Comparison of ENCODE assay signal across 8 cellular contexts in genomic region chr11:122853971-122854446, GRCh38. TPM values are rescaled to one million over a fixed set of nuclear protein-coding genes. Genes with fewer than 3 reads are reported as not detected.
A peak's percentile ranks its signal among the peaks of the same experiment; 100 is the strongest.
DNase-seq lines count a peak whose midpoint lies in the region; ATAC-seq and TF ChIP-seq lines count a peak whose summit lies in the region.

No MANE protein-coding gene starts in this region.

- intact Hi-C loops in heart right ventricle (cut with DNase I): loop anchor here (1.0 to 10.0 kb wide), 12 partner anchors 42 to 273 kb away; no protein-coding TSS in a partner anchor
- intact Hi-C loops in right cardiac atrium (cut with DNase I): loop anchor here in 3 of 4 donors (2.0 to 10.0 kb wide), 4 partner anchors 57 to 227 kb away; no protein-coding TSS in a partner anchor
- intact Hi-C loops in body of pancreas (cut with DNase I): loop anchor here (10.0 kb wide), 1 partner anchor 59 kb away; no protein-coding TSS in a partner anchor
- intact Hi-C loops in stomach (cut with DNase I; ENCODE audit: low total_unique reads): loop anchor here (5.0 to 10.0 kb wide), 2 partner anchors 69 to 222 kb away; no protein-coding TSS in a partner anchor

- H3K36me3 ChIP-seq in heart right ventricle (no peaks in the 10 kb centered on the region), body of pancreas (replicated peaks in 1 of 2; ENCODE audit: insufficient read depth in 1 of 2, low read depth in 2 of 2) (no peaks in the 10 kb centered on the region), stomach (no peaks in the 10 kb centered on the region)

- TF ChIP-seq CTCF in heart right ventricle (IDR thresholded peaks at IDR 0.05): peak; percentile 71 to 83 (median 82)
- peak; percentile 45 to 81 (median 74) for TF ChIP-seq CTCF in body of pancreas (IDR thresholded peaks at IDR 0.05)
- peak in 5 of 7 experiments; percentile 37 to 71 (median 62) for TF ChIP-seq CTCF in stomach (IDR thresholded peaks at IDR 0.05)

- peak in 5 of 8 donors; percentile 16 to 75 (median 46) for ATAC-seq in heart right ventricle
- ATAC-seq in right cardiac atrium: no peak
- ATAC-seq in body of pancreas: peak; percentile 59
- ATAC-seq in GM21786 (IDR thresholded peaks at IDR 0.05; ENCODE audit: unreplicated experiment): no peak

- H3K4me1 ChIP-seq in heart right ventricle (peaks cover 0 to 33% (median 0%) of the 10 kb centered on the region in 9 donors), right cardiac atrium (ENCODE audit: control insufficient read depth, insufficient read depth, low read length) (no peaks in the 10 kb centered on the region), body of pancreas (no peaks in the 10 kb centered on the region), stomach (peaks cover 0 to 7% (median 0%) of the 10 kb centered on the region in 4 donors)

- WGBS in heart right ventricle, 2 donors: 32 to 35% methylated on average over 3 of the region's 3 CpGs
- 36% methylated on average over 3 of the region's 3 CpGs for WGBS in right cardiac atrium
- WGBS in body of pancreas, 2 donors: 33 to 35% methylated on average over 3 of the region's 3 CpGs
- WGBS in stomach, 5 donors: 32 to 35% (median 34%) methylated on average over 3 of the region's 3 CpGs

- TF ChIP-seq POLR2A in body of pancreas (IDR thresholded peaks at IDR 0.05) (no peak), stomach (IDR thresholded peaks at IDR 0.05) (no peak)

- no peak for TF ChIP-seq EP300 in stomach (IDR thresholded peaks at IDR 0.05)

- H3K9me3 ChIP-seq in heart right ventricle (no peaks in the 10 kb centered on the region), right cardiac atrium (ENCODE audit: control insufficient read depth, low read length) (no peaks in the 10 kb centered on the region), body of pancreas (no peaks in the 10 kb centered on the region), stomach (no peaks in the 10 kb centered on the region)

- H3K4me3 ChIP-seq in heart right ventricle (no peak overlapping the region), right cardiac atrium (ENCODE audit: low read length) (no peak overlapping the region), body of pancreas (no peak overlapping the region), stomach (no peak overlapping the region)

- no peak overlapping the region for H3K27ac ChIP-seq in heart right ventricle
- H3K27ac ChIP-seq in right cardiac atrium (ENCODE audit: low read length): no peak overlapping the region
- H3K27ac ChIP-seq in body of pancreas: no peak overlapping the region
- H3K27ac ChIP-seq in stomach: no peak overlapping the region

- H3K27me3 ChIP-seq in heart right ventricle (peaks cover 0 to 22% (median 4%) of the 10 kb centered on the region in 7 donors), right cardiac atrium (ENCODE audit: control insufficient read depth, insufficient read depth) (peaks cover under 1% of the 10 kb centered on the region), body of pancreas (no peaks in the 10 kb centered on the region), stomach (peaks cover 0 to 19% (median 0%) of the 10 kb centered on the region in 3 donors)

- DNase-seq in heart right ventricle: peak in 1 of 2 donors; percentile 79
- DNase-seq in right cardiac atrium: no peak
- DNase-seq in MV-4-11 (lab: John Stamatoyannopoulos, UW): peak; percentile 58
- peak; percentile 51 for DNase-seq in SHP77 treated with DMSO at 0.1 percent for 48 hours (lab: John Stamatoyannopoulos, UW)
- peak; percentile 49 to 76 (median 56) for DNase-seq in body of pancreas
- peak; percentile 73 for DNase-seq in iris pigment epithelial cell (ENCODE audit: low read depth)
- DNase-seq in stomach: no peak

RNA-seq across cellular contexts. Expression of gene CRTAM, which starts 15.7 kb away (rescaled TPM):
- total RNA-seq in heart right ventricle (1 to 10 TPM in 1 of 10 donors, under 1 TPM in 1, not detected in 8; 0.15 to 1.8 TPM), right cardiac atrium (under 1 TPM in 3 of 4 donors, not detected in 1; 0.14 to 0.29 (median 0.25) TPM), body of pancreas (not detected), stomach (1 to 10 TPM in 1 of 5 donors, not detected in 4; 4.6 TPM)
- polyA plus RNA-seq in heart right ventricle (under 1 TPM in 1 of 2 donors, not detected in 1; 0.06 TPM), right cardiac atrium (not detected), stomach (under 1 TPM in 1 of 3 donors, not detected in 2; 0.08 TPM)

RNA-seq across cellular contexts. Expression of gene JHY, which starts 28.6 kb away (rescaled TPM):
- total RNA-seq in heart right ventricle (1 to 10 TPM in 9 of 10 donors, under 1 TPM in 1; 0.87 to 2.3 (median 1.8) TPM), right cardiac atrium (1 to 10 TPM; 4.8 to 5.6 (median 5.3) TPM), body of pancreas (1 to 10 TPM; 2.3 TPM), stomach (10 to 100 TPM in 1 of 5 donors, 1 to 10 TPM in 2, under 1 TPM in 1, not detected in 1; 0.45 to 13.4 (median 2.2) TPM)
- polyA plus RNA-seq in heart right ventricle (1 to 10 TPM in 1 of 2 donors, under 1 TPM in 1; 0.41 to 1.1 TPM), right cardiac atrium (3.2 TPM), stomach (1 to 10 TPM in 2 of 3 donors, under 1 TPM in 1; 0.73 to 1.8 (median 1.4) TPM)

Comparison
In these comparisons a context has a peak if more than half of its experiments do, and no peak if none do; other contexts are left out.
1. ATAC-seq: peak in heart right ventricle (5 of 8) and body of pancreas (single experiment); none in right cardiac atrium (0 of 2) and GM21786 (single experiment).
2. DNase-seq: peak in MV-4-11 (single experiment), SHP77 treated with DMSO at 0.1 percent for 48 hours (single experiment), body of pancreas (4 of 4) and iris pigment epithelial cell (single experiment); none in right cardiac atrium (0 of 3) and stomach (single experiment).
3. Peak in every context shown above with its lines, with median percentiles within 50 percentile points of each other: CTCF ChIP-seq.